In the genomic region with DNA sequence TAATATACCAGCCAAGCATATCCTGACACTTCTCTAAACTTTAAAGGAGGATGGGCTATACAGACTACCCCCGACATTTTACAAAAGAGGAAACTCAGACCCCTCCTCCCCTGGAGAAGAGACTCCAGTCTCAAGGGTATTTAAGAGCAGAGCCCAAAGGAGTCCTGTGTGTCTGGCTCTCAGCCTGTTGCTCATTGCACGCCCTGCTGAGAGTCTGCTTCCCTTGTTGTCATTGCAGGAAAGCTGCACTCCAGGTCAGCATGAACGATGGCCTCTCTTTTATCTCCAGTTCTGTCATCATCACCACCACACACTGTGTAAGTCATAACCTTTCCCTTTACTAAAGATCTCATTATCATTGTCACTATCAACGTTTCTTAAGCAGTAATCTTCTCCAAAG, we compare ENCODE assay signal across 19 cellular contexts.
A peak's percentile ranks its signal among the peaks of the same experiment; 100 is the strongest.
DNase-seq lines count a peak whose midpoint lies in the region; ATAC-seq and TF ChIP-seq lines count a peak whose summit lies in the region.
"Had no signal": no experiment of that assay in that cellular context is flagged by ENCODE, and none has a peak within 500 bp of the region (broad histone marks: within the 10 kb centered on the region; RNA-seq: fewer than 3 reads in every experiment).

No MANE protein-coding gene starts in this region.

- no peaks in the 10 kb centered on the region for H3K9me3 ChIP-seq in heart left ventricle

- H3K4me3 ChIP-seq in heart left ventricle (no peak overlapping the region), NB4 (ENCODE audit: low read depth, low read length) (no peak overlapping the region), choroid plexus epithelial cell (ENCODE audit: low read depth, low read length) (no peak overlapping the region)
- H3K4me3 ChIP-seq: GM23338 had no signal

- peak in 3 of 4 donors; percentile 32 to 63 (median 56) for ATAC-seq in heart left ventricle
- ATAC-seq: GM23338, HCT116 had no signal

- TF ChIP-seq POLR2A in heart left ventricle (IDR thresholded peaks at IDR 0.05), result no peak
- no peak for TF ChIP-seq POLR2A in NB4 (IDR thresholded peaks at IDR 0.05; ENCODE audit: extremely low read depth, insufficient read length)

- TF ChIP-seq CTCF in heart left ventricle (IDR thresholded peaks at IDR 0.05), result no peak
- TF ChIP-seq CTCF in NB4 (IDR thresholded peaks at IDR 0.05; ENCODE audit: low read depth, low read length), result no peak
- TF ChIP-seq CTCF in choroid plexus epithelial cell (conservative IDR thresholded peaks at IDR 0.05; ENCODE audit: low read depth, low read length), result no peak

- H3K36me3 ChIP-seq in heart left ventricle, result peaks cover 0 to 43% (median 0%) of the 10 kb centered on the region in 9 donors

- DNase-seq in heart left ventricle, result no peak
- no peak for DNase-seq in cardiac septum (ENCODE audit: low spot score)
- peak; percentile 49 for DNase-seq in NB4 (ENCODE audit: low read depth)
- peak; percentile 1 for DNase-seq in NCI-H69 (lab: John Stamatoyannopoulos, UW)
- peak; percentile 34 for DNase-seq in choroid plexus epithelial cell (ENCODE audit: low read depth)
- no peak for DNase-seq in NK-92 (lab: John Stamatoyannopoulos, UW; ENCODE audit: unreplicated experiment)
- no peak for DNase-seq in medulla oblongata (ENCODE audit: extremely low spot score)
- no peak for DNase-seq in RKO (ENCODE audit: low spot score)
- DNase-seq: C1 segment of cervical spinal cord; Calu3; CD4-positive, alpha-beta memory T cell; COR-L47; DMS53; DMS79 treated with DMSO at 0.1 percent for 48 hours; GF-D8; H9; HFFc6 had no signal

- H3K27me3 ChIP-seq in heart left ventricle, result no peaks in the 10 kb centered on the region

- intact Hi-C loops in heart left ventricle (cut with DNase I) (no loop called here), cardiac septum (cut with DNase I) (no loop called here)

- H3K4me1 ChIP-seq in heart left ventricle, result peaks cover 0 to 18% (median 6%) of the 10 kb centered on the region in 12 donors

- no peak overlapping the region for H3K27ac ChIP-seq in heart left ventricle

- WGBS in heart left ventricle, 4 donors, result 24 to 38% (median 33%) methylated on average over 4 of the region's 4 CpGs

Comparison
In these comparisons a context has a peak if more than half of its experiments do, and no peak if none do; other contexts are left out.
1. DNase-seq: peak in NB4 (single experiment), NCI-H69 (single experiment) and choroid plexus epithelial cell (single experiment); none in heart left ventricle (0 of 5), cardiac septum (single experiment), NK-92 (single experiment), medulla oblongata (single experiment) and RKO (single experiment).